16 cellular contexts compared by ENCODE assay signal in genomic region chr7:143283344-143283743, GRCh38. TPM values are rescaled to one million over a fixed set of nuclear protein-coding genes. Genes with fewer than 3 reads are reported as not detected.
DNase-seq lines count a peak whose midpoint lies in the region; ATAC-seq, FAIRE-seq and TF ChIP-seq lines count a peak whose summit lies in the region.
"Had no signal": no experiment of that assay in that cellular context is flagged by ENCODE, and none has a peak within 500 bp of the region (broad histone marks: within the 10 kb centered on the region; RNA-seq: fewer than 3 reads in every experiment).

No MANE protein-coding gene starts in this region.

- no peaks in the 10 kb centered on the region for H3K79me2 ChIP-seq in mesendoderm (ENCODE audit: control insufficient read depth, insufficient read depth, low read length)

- no peaks in the 10 kb centered on the region for H3K9me3 ChIP-seq in breast epithelium
- H3K9me3 ChIP-seq: heart right ventricle, left lung had no signal

- H2BK5ac ChIP-seq in mesendoderm (ENCODE audit: low read length) = no peak overlapping the region

- no peak for TF ChIP-seq POLR2A in breast epithelium (IDR thresholded peaks at IDR 0.05)

- H3K4me3 ChIP-seq in breast epithelium = no peak overlapping the region
- no peak overlapping the region for H3K4me3 ChIP-seq in mesendoderm (ENCODE audit: low read length)
- H3K4me3 ChIP-seq: heart right ventricle, left lung, smooth muscle cell had no signal

- no peaks in the 10 kb centered on the region for H3K36me3 Mint-ChIP-seq in MCF 10A (ENCODE audit: insufficient read depth, unreplicated experiment)
- peaks cover 12% of the 10 kb centered on the region for H3K36me3 Mint-ChIP-seq in activated CD8-positive, alpha-beta T cell treated with anti-CD3 and anti-CD28 coated beads, Interleukin-2, amount 10 ng/mL, durations not matched to agents 7 days and 5 days (ENCODE audit: low read depth)

- H3K27ac ChIP-seq in breast epithelium = peak overlapping the region; percentile 92 to 97
- no peak overlapping the region for H3K27ac ChIP-seq in mesendoderm (ENCODE audit: low read depth, low read length)
- H3K27ac ChIP-seq: left lung had no signal

- no peak for TF ChIP-seq CTCF in breast epithelium (IDR thresholded peaks at IDR 0.05)
- TF ChIP-seq CTCF in MCF 10A (IDR thresholded peaks at IDR 0.05; ENCODE audit: unreplicated experiment) = no peak

- peak overlapping the region; percentile 47 for H3K56ac ChIP-seq in mesendoderm (ENCODE audit: low read length)

- H2BK120ac ChIP-seq in mesendoderm (ENCODE audit: low read depth, low read length) = no peak overlapping the region

- POLR2A ChIA-PET in MCF 10A (lab: Yijun Ruan, JAX) = interaction anchor here (0.7 to 1.0 kb wide), 4 partner anchors 19 to 236 kb away, joined by 3 to 4 read pairs (median 4); partner anchors contain the start of gene GSTK1
- POLR2A ChIA-PET in activated CD8-positive, alpha-beta T cell treated with anti-CD3 and anti-CD28 coated beads, Interleukin-2, amount 10 ng/mL, durations not matched to agents 7 days and 5 days (lab: Charles Lee) = interaction anchor here (1.9 kb wide), 1 partner anchor 20 kb away, joined by 4 read pairs; the partner anchor contains the start of gene GSTK1

- peak overlapping the region; percentile 42 for H4K5ac ChIP-seq in mesendoderm (ENCODE audit: low read length)

- H3K27ac Mint-ChIP-seq in MCF 10A (ENCODE audit: low read depth, unreplicated experiment) = no peak overlapping the region
- peak overlapping the region; percentile 43 for H3K27ac Mint-ChIP-seq in activated CD8-positive, alpha-beta T cell treated with anti-CD3 and anti-CD28 coated beads, Interleukin-2, amount 10 ng/mL, durations not matched to agents 7 days and 5 days

- no peak overlapping the region for H4K8ac ChIP-seq in mesendoderm (ENCODE audit: low read depth, low read length)

- H3K79me1 ChIP-seq in mesendoderm (ENCODE audit: low read length) = no peaks in the 10 kb centered on the region

- no peak overlapping the region for H3K9ac ChIP-seq in mesendoderm (ENCODE audit: low read length)

- H3K23ac ChIP-seq in mesendoderm (ENCODE audit: low read length) = no peak overlapping the region

- no peak for DNase-seq in breast epithelium (ENCODE audit: low spot score in 2 of 2)
- DNase-seq in MCF 10A (ENCODE audit: unreplicated experiment) = no peak
- DNase-seq in activated CD8-positive, alpha-beta T cell treated with anti-CD3 and anti-CD28 coated beads, Interleukin-2, amount 10 ng/mL, durations not matched to agents 7 days and 5 days = no peak
- peak; percentile 31 for DNase-seq in mesendoderm
- DNase-seq in midbrain (lab: John Stamatoyannopoulos, UW) = no peak
- no peak for DNase-seq in SIG-M5 (lab: John Stamatoyannopoulos, UW)
- no peak for DNase-seq in frontal cortex (ENCODE audit: low spot score in 2 of 2)
- DNase-seq in NCI-H1417 treated with DMSO at 0.1 percent for 48 hours (lab: John Stamatoyannopoulos, UW) = no peak
- DNase-seq: ACHN, amniotic stem cell, left lung, NCI-H2171 had no signal

- H3K18ac ChIP-seq in mesendoderm (ENCODE audit: low read length) = no peak overlapping the region

- no peaks in the 10 kb centered on the region for H3K9me3 Mint-ChIP-seq in MCF 10A (ENCODE audit: unreplicated experiment)
- peaks cover 12% of the 10 kb centered on the region for H3K9me3 Mint-ChIP-seq in activated CD8-positive, alpha-beta T cell treated with anti-CD3 and anti-CD28 coated beads, Interleukin-2, amount 10 ng/mL, durations not matched to agents 7 days and 5 days (ENCODE audit: insufficient read depth)

- no peak for ATAC-seq in activated CD8-positive, alpha-beta T cell treated with anti-CD3 and anti-CD28 coated beads, Interleukin-2, amount 10 ng/mL, durations not matched to agents 7 days and 5 days
- ATAC-seq: heart right ventricle, left lung had no signal

- H3K27me3 ChIP-seq in breast epithelium (no peaks in the 10 kb centered on the region), mesendoderm (ENCODE audit: insufficient read depth, low read length, poor library complexity) (no peaks in the 10 kb centered on the region)
- H3K27me3 ChIP-seq: heart right ventricle, left lung had no signal

- peaks cover 28% of the 10 kb centered on the region for H3K4me1 Mint-ChIP-seq in MCF 10A (ENCODE audit: insufficient read depth, unreplicated experiment)
- H3K4me1 Mint-ChIP-seq in activated CD8-positive, alpha-beta T cell treated with anti-CD3 and anti-CD28 coated beads, Interleukin-2, amount 10 ng/mL, durations not matched to agents 7 days and 5 days (ENCODE audit: low read depth) = peaks cover 61% of the 10 kb centered on the region

- H3K27me3 Mint-ChIP-seq in MCF 10A (ENCODE audit: insufficient read depth, unreplicated experiment) = no peaks in the 10 kb centered on the region
- H3K27me3 Mint-ChIP-seq in activated CD8-positive, alpha-beta T cell treated with anti-CD3 and anti-CD28 coated beads, Interleukin-2, amount 10 ng/mL, durations not matched to agents 7 days and 5 days (ENCODE audit: low read depth) = no peaks in the 10 kb centered on the region

- H2AK5ac ChIP-seq in mesendoderm (ENCODE audit: low read length) = no peak overlapping the region

- H2BK15ac ChIP-seq in mesendoderm (replicated peaks; ENCODE audit: low read depth) = no peak overlapping the region

- CTCF ChIA-PET in MCF 10A (lab: Yijun Ruan, JAX) = interaction anchor here (0.7 to 1.8 kb wide), 4 partner anchors 16 to 43 kb away, joined by 3 to 9 read pairs (median 4); no protein-coding TSS in a partner anchor
- CTCF ChIA-PET in activated CD8-positive, alpha-beta T cell treated with anti-CD3 and anti-CD28 coated beads, Interleukin-2, amount 10 ng/mL, durations not matched to agents 7 days and 5 days (lab: Charles Lee) = interaction anchor here (1.0 to 1.9 kb wide), 7 partner anchors 16 to 97 kb away, joined by 3 to 16 read pairs (median 4); partner anchors contain the start of gene GSTK1

- H3K4me2 ChIP-seq in mesendoderm (ENCODE audit: low read length) = no peak overlapping the region
- H3K4me2 ChIP-seq: smooth muscle cell had no signal

- no peaks in the 10 kb centered on the region for H3K36me3 ChIP-seq in breast epithelium
- H3K36me3 ChIP-seq in mesendoderm (ENCODE audit: control insufficient read depth, insufficient read depth, low read length) = no peaks in the 10 kb centered on the region
- H3K36me3 ChIP-seq: heart right ventricle, left lung had no signal

- no peak overlapping the region for H3K4ac ChIP-seq in mesendoderm (ENCODE audit: low read depth, low read length)

- peaks cover 0 to 14% of the 10 kb centered on the region in 2 donors for H3K4me1 ChIP-seq in breast epithelium
- peaks cover 9% of the 10 kb centered on the region for H3K4me1 ChIP-seq in mesendoderm (ENCODE audit: control insufficient read depth, low read depth, low read length)

- intact Hi-C loops in breast epithelium (cut with DNase I; ENCODE audit: low total_unique reads) (no loop called here), MCF 10A (cut with micrococcal nuclease) (no loop called here)

- BruUV-seq in MCF 10A (replicated peaks; lab: Mats Ljungman, UMichigan) = no TSS peak

- no peak for FAIRE-seq in frontal cortex (lab: Jason Lieb, UNC)
- FAIRE-seq: D721Med had no signal

- no CpG with 5 or more reads among the region's 4 CpGs for WGBS in mesendoderm (ENCODE audit: extremely low coverage, insufficient coverage, low lambda C conversion rate)

- no peak overlapping the region for H3K4me3 Mint-ChIP-seq in MCF 10A (ENCODE audit: unreplicated experiment)
- no peak overlapping the region for H3K4me3 Mint-ChIP-seq in activated CD8-positive, alpha-beta T cell treated with anti-CD3 and anti-CD28 coated beads, Interleukin-2, amount 10 ng/mL, durations not matched to agents 7 days and 5 days

RNA-seq across cellular contexts. Expression of gene TMEM139, which starts 1.4 kb away (rescaled TPM):
- total RNA-seq in breast epithelium (10 to 100 TPM in 2 of 3 donors, 1 to 10 TPM in 1; 1.4 to 27.4 (median 14.4) TPM), MCF 10A (2022) (8.1 and 9.2 TPM in 2 replicates), frontal cortex (not detected)
- under 1 TPM; 0.29 to 0.65 TPM for total RNA-seq in activated CD8-positive, alpha-beta T cell treated with anti-CD3 and anti-CD28 coated beads, Interleukin-2, amount 10 ng/mL, durations not matched to agents 7 days and 5 days
- 0.84 TPM for polyA plus RNA-seq in mesendoderm (2013, experiment 1 of 2)
- polyA plus RNA-seq in mesendoderm (2013, experiment 2 of 2) = 1.4 TPM
- total RNA-seq: osteoblast had no signal

RNA-seq across cellular contexts. Expression of gene CASP2, which starts 4.8 kb away (rescaled TPM):
- total RNA-seq in breast epithelium = 10 to 100 TPM; 11.7 to 24.9 (median 22.8) TPM
- 15.1 and 17.4 TPM in 2 replicates for total RNA-seq in MCF 10A (2022)
- 100 to 1,000 TPM; 111 to 115 TPM for total RNA-seq in activated CD8-positive, alpha-beta T cell treated with anti-CD3 and anti-CD28 coated beads, Interleukin-2, amount 10 ng/mL, durations not matched to agents 7 days and 5 days
- polyA plus RNA-seq in mesendoderm (2013, experiment 1 of 2) = 20.6 TPM
- polyA plus RNA-seq in mesendoderm (2013, experiment 2 of 2) = 19.0 TPM
- total RNA-seq in frontal cortex = 20.4 TPM

RNA-seq across cellular contexts. Expression of gene GSTK1, which starts 20.1 kb away (rescaled TPM):
- total RNA-seq in breast epithelium (100 to 1,000 TPM; 196 to 242 (median 199) TPM), MCF 10A (2022) (69.7 and 79.9 TPM in 2 replicates), frontal cortex (24.9 TPM)
- total RNA-seq in activated CD8-positive, alpha-beta T cell treated with anti-CD3 and anti-CD28 coated beads, Interleukin-2, amount 10 ng/mL, durations not matched to agents 7 days and 5 days = 100 to 1,000 TPM; 254 to 255 TPM
- 20.7 TPM for polyA plus RNA-seq in mesendoderm (2013, experiment 1 of 2)
- polyA plus RNA-seq in mesendoderm (2013, experiment 2 of 2) = 21.6 TPM

RNA-seq across cellular contexts. Expression of gene CLCN1, which starts 32.6 kb away (rescaled TPM):
- total RNA-seq in breast epithelium (under 1 TPM in 1 of 3 donors, not detected in 2; 0.29 TPM), MCF 10A (2022) (not detected in 2 replicates), frontal cortex (under 0.01 TPM)
- total RNA-seq in activated CD8-positive, alpha-beta T cell treated with anti-CD3 and anti-CD28 coated beads, Interleukin-2, amount 10 ng/mL, durations not matched to agents 7 days and 5 days = under 1 TPM in 1 of 2 experiments, not detected in 1; 0.13 TPM
- 0.27 TPM for polyA plus RNA-seq in mesendoderm (2013, experiment 1 of 2)
- 0.25 TPM for polyA plus RNA-seq in mesendoderm (2013, experiment 2 of 2)
- total RNA-seq: heart right ventricle, smooth muscle cell had no signal
- polyA plus RNA-seq: smooth muscle cell had no signal
